In genomic region chr9:133527444-133527920, GRCh38 we compare ENCODE assay signal across 15 cellular contexts. TPM values are rescaled to one million over a fixed set of nuclear protein-coding genes. Genes with fewer than 3 reads are reported as not detected.
DNase-seq lines count a peak whose midpoint lies in the region; ATAC-seq and TF ChIP-seq lines count a peak whose summit lies in the region.
"Had no signal": no experiment of that assay in that cellular context is flagged by ENCODE, and none has a peak within 500 bp of the region (broad histone marks: within the 10 kb centered on the region; RNA-seq: fewer than 3 reads in every experiment).

No MANE protein-coding gene starts in this region.

- H3K9me3 ChIP-seq in heart left ventricle: no peaks in the 10 kb centered on the region
- H3K9me3 ChIP-seq: A549, esophagus squamous epithelium, upper lobe of left lung had no signal

- peaks cover 3 to 43% (median 27%) of the 10 kb centered on the region in 12 donors for H3K4me1 ChIP-seq in heart left ventricle

- TF ChIP-seq POLR2A in heart left ventricle (IDR thresholded peaks at IDR 0.05): no peak

- H3K36me3 ChIP-seq in heart left ventricle: no peaks in the 10 kb centered on the region
- H3K36me3 ChIP-seq: esophagus squamous epithelium, upper lobe of left lung had no signal

- intact Hi-C loops in Right ventricle myocardium superior (cut with DNase I): no loop called here
- intact Hi-C loops in cardiac septum (cut with DNase I): no loop called here
- intact Hi-C loops in heart left ventricle (cut with DNase I): no loop called here

- H3K27me3 Mint-ChIP-seq in nephron progenitor cell (ENCODE audit: low read depth, poor library complexity) (peaks cover 6% of the 10 kb centered on the region), endothelial cell (ENCODE audit: unreplicated experiment) (peaks cover 6% of the 10 kb centered on the region)
- H3K27me3 Mint-ChIP-seq: activated naive CD8-positive, alpha-beta T cell had no signal

- H3K27ac Mint-ChIP-seq in nephron progenitor cell (no peak overlapping the region), endothelial cell (ENCODE audit: unreplicated experiment) (no peak overlapping the region)
- H3K27ac Mint-ChIP-seq: activated naive CD8-positive, alpha-beta T cell had no signal

- H3K4me3 Mint-ChIP-seq in nephron progenitor cell (peak overlapping the region; percentile 26), endothelial cell (ENCODE audit: unreplicated experiment) (no peak overlapping the region)
- H3K4me3 Mint-ChIP-seq: activated naive CD8-positive, alpha-beta T cell; IgD-negative memory B cell had no signal

- no peaks in the 10 kb centered on the region for H3K36me3 Mint-ChIP-seq in nephron progenitor cell (ENCODE audit: low read depth)
- H3K36me3 Mint-ChIP-seq in endothelial cell (ENCODE audit: low read depth, unreplicated experiment): peaks cover 4% of the 10 kb centered on the region
- H3K36me3 Mint-ChIP-seq: activated naive CD8-positive, alpha-beta T cell; IgD-negative memory B cell had no signal

- H3K9me3 Mint-ChIP-seq in nephron progenitor cell: no peaks in the 10 kb centered on the region
- no peaks in the 10 kb centered on the region for H3K9me3 Mint-ChIP-seq in endothelial cell (ENCODE audit: unreplicated experiment)
- H3K9me3 Mint-ChIP-seq: IgD-negative memory B cell had no signal

- H3K27ac ChIP-seq in heart left ventricle: peak overlapping the region in 6 of 12 donors; percentile 1 to 62 (median 32)
- H3K27ac ChIP-seq: A549, esophagus squamous epithelium, skin epidermis had no signal

- peak overlapping the region in 2 of 12 donors; percentile 12 to 19 for H3K4me3 ChIP-seq in heart left ventricle
- H3K4me3 ChIP-seq: A549, esophagus squamous epithelium, skin epidermis, upper lobe of left lung had no signal

- H3K27me3 ChIP-seq in heart left ventricle: peaks cover 0 to 22% (median 0%) of the 10 kb centered on the region in 9 donors
- H3K27me3 ChIP-seq: upper lobe of left lung had no signal

- TF ChIP-seq CTCF in heart left ventricle (IDR thresholded peaks at IDR 0.05): no peak
- TF ChIP-seq CTCF in nephron progenitor cell (IDR thresholded peaks at IDR 0.05): no peak
- TF ChIP-seq CTCF in endothelial cell (IDR thresholded peaks at IDR 0.05; ENCODE audit: unreplicated experiment): no peak

- ATAC-seq in Right ventricle myocardium superior (ENCODE audit: poor library complexity): peak; percentile 88
- peak; percentile 64 to 74 (median 70) for ATAC-seq in heart left ventricle
- ATAC-seq in GM18861 (IDR thresholded peaks at IDR 0.05; ENCODE audit: unreplicated experiment): no peak
- ATAC-seq: A549 had no signal

- H3K4me1 Mint-ChIP-seq in nephron progenitor cell (peaks cover 85% of the 10 kb centered on the region), endothelial cell (ENCODE audit: unreplicated experiment) (peaks cover 13% of the 10 kb centered on the region)

- DNase-seq in Right ventricle myocardium superior: peak; percentile 86
- no peak for DNase-seq in cardiac septum (ENCODE audit: low spot score)
- peak in 3 of 5 donors; percentile 71 to 84 (median 72) for DNase-seq in heart left ventricle
- peak; percentile 56 for DNase-seq in nephron progenitor cell
- DNase-seq in ureter (ENCODE audit: low spot score): peak; percentile 62
- no peak for DNase-seq in T-helper 2 cell
- DNase-seq in endothelial cell (ENCODE audit: low spot score): no peak
- DNase-seq: esophagus squamous epithelium, NCI-H1092 treated with DMSO at 0.1 percent for 48 hours had no signal

- WGBS in heart left ventricle, 4 donors: 26 to 36% (median 31%) methylated on average over 17 to 18 of the region's 18 CpGs

RNA-seq across cellular contexts. Expression of gene MYMK, which starts 2.7 kb away (rescaled TPM):
- total RNA-seq in Right ventricle myocardium superior (not detected), cardiac septum (not detected), heart left ventricle (not detected), ureter (not detected), endothelial cell (ENCODE audit: unreplicated experiment) (not detected)
- polyA plus RNA-seq in heart left ventricle: not detected
- total RNA-seq: esophagus squamous epithelium, upper lobe of left lung had no signal
- polyA plus RNA-seq: A549, IgD-negative memory B cell had no signal

RNA-seq across cellular contexts. Expression of gene ADAMTSL2, which starts 7.0 kb away (rescaled TPM):
- total RNA-seq in Right ventricle myocardium superior (8.1 TPM), cardiac septum (9.6 TPM), heart left ventricle (1 to 10 TPM; 2.3 to 5.1 (median 4.2) TPM), ureter (8.8 TPM), endothelial cell (ENCODE audit: unreplicated experiment) (5.9 TPM)
- 1 to 10 TPM; 2.3 to 3.5 TPM for polyA plus RNA-seq in heart left ventricle
- polyA plus RNA-seq: A549, IgD-negative memory B cell had no signal

RNA-seq across cellular contexts. Expression of gene SLC2A6, which starts 48.6 kb away (rescaled TPM):
- total RNA-seq in Right ventricle myocardium superior (2.9 TPM), cardiac septum (3.6 TPM), heart left ventricle (10 to 100 TPM in 1 of 9 donors, 1 to 10 TPM in 8; 1.8 to 10.4 (median 3.2) TPM), ureter (19.6 TPM), endothelial cell (ENCODE audit: unreplicated experiment) (32.5 TPM)
- polyA plus RNA-seq in heart left ventricle: 1 to 10 TPM; 2.7 to 4.9 TPM

Comparison
In these comparisons a context has a peak if more than half of its experiments do, and no peak if none do; other contexts are left out.
1. DNase-seq: peak in Right ventricle myocardium superior (single experiment), heart left ventricle (3 of 5), nephron progenitor cell (single experiment) and ureter (single experiment); none in cardiac septum (single experiment), T-helper 2 cell (0 of 5) and endothelial cell (single experiment).